1 cellular context compared by ENCODE assay signal in genomic region chr11:93729129-93729616, GRCh38.
TF ChIP-seq lines count a peak whose summit lies in the region.

No MANE protein-coding gene starts in this region.

TF ChIP-seq in K562, 482 proteins besides CTCF, POLR2A, EP300 and RAD21:
- TF ChIP-seq OTX1 (CRISPR knock-in tag; IDR thresholded peaks at IDR 0.05) (0 out of 2 replicates have a peak, but pooled peaks have one; percentile 38), ZNF253 (CRISPR knock-in tag; conservative IDR thresholded peaks at IDR 0.05) (0 out of 2 replicates have a peak, but pooled peaks have one; percentile 3), ZBTB33 (CRISPR knock-in tag; IDR thresholded peaks at IDR 0.05) (peak; percentile 94), SUPT5H (IDR thresholded peaks at IDR 0.05) (peak; percentile 85), POLR2AphosphoS5 (IDR thresholded peaks at IDR 0.05; ENCODE audit: control insufficient read depth, insufficient read depth, low read depth, low read length) (peak; percentile 44; the same call in 1 of the 2 replicates), BCLAF1 (IDR thresholded peaks at IDR 0.05; ENCODE audit: borderline replicate concordance in 1 of 2, control insufficient read depth in 1 of 2, low read depth in 2 of 2, low read length in 1 of 2) (peak in 1 of 2 experiments; percentile 14; a peak in 1 of 4 replicates), ERF (CRISPR knock-in tag; IDR thresholded peaks at IDR 0.05) (0 out of 2 replicates have a peak, but pooled peaks have one; percentile 52), POLR2AphosphoS2 (IDR thresholded peaks at IDR 0.05; ENCODE audit: low read length) (peak; percentile 74), ZNF146 (CRISPR knock-in tag; IDR thresholded peaks at IDR 0.05; ENCODE audit: unreplicated experiment) (no peak), THRB (CRISPR knock-in tag; conservative IDR thresholded peaks at IDR 0.05) (0 out of 2 replicates have a peak, but pooled peaks have one; percentile 3), POLR2B (IDR thresholded peaks at IDR 0.05; ENCODE audit: low read depth, partially characterized antibody) (peak; percentile 82), RHOXF2B (CRISPR knock-in tag; conservative IDR thresholded peaks at IDR 0.05) (no peak), E2F5 (CRISPR knock-in tag; IDR thresholded peaks at IDR 0.05) (no peak), CTCFL (IDR thresholded peaks at IDR 0.05; ENCODE audit: borderline replicate concordance, insufficient read depth, low read depth, low read length, poor library complexity, severe bottlenecking) (no peak), ZNF717 (CRISPR knock-in tag; IDR thresholded peaks at IDR 0.05) (no peak), EWSR1 (IDR thresholded peaks at IDR 0.05; ENCODE audit: borderline replicate concordance, low read depth, partially characterized antibody) (peak; percentile 53), HNRNPUL1 (IDR thresholded peaks at IDR 0.05; ENCODE audit: low read length) (0 out of 2 replicates have a peak, but pooled peaks have one; percentile 47), KDM5B (IDR thresholded peaks at IDR 0.05; ENCODE audit: insufficient replicate concordance, low read depth, low read length) (no peak)
